19 cellular contexts compared by ENCODE assay signal in genomic region chr20:51703446-51704287, GRCh38.
DNase-seq lines count a peak whose midpoint lies in the region; ATAC-seq and TF ChIP-seq lines count a peak whose summit lies in the region.
"Had no signal": no experiment of that assay in that cellular context is flagged by ENCODE, and none has a peak within 500 bp of the region (broad histone marks: within the 10 kb centered on the region; RNA-seq: fewer than 3 reads in every experiment).

No MANE protein-coding gene starts in this region.

- peaks cover 0 to 2% of the 10 kb centered on the region in 2 donors for H3K27me3 Mint-ChIP-seq in natural killer cell treated with Interleukin-12 subunit alpha and Interleukin-12 subunit beta and Interleukin-15 and Interleukin-18, amount 100 ng/mL, for 72 hours

- no peak for TF ChIP-seq POLR2A in body of pancreas (IDR thresholded peaks at IDR 0.05)

- no peak overlapping the region for H2BK15ac ChIP-seq in mesenchymal stem cell (ENCODE audit: low read depth, poor library complexity, severe bottlenecking)

- H3K36me3 ChIP-seq in body of pancreas (replicated peaks in 1 of 2; ENCODE audit: insufficient read depth in 1 of 2, low read depth in 2 of 2) (no peaks in the 10 kb centered on the region), mesenchymal stem cell (ENCODE audit: control insufficient read depth in 1 of 2, insufficient read depth in 2 of 2, low read depth in 1 of 2, low read length in 2 of 2) (peaks cover 0 to 28% of the 10 kb centered on the region in 2 experiments)
- H3K36me3 ChIP-seq: HAP-1, upper lobe of right lung had no signal

- no peaks in the 10 kb centered on the region for H3K9me3 Mint-ChIP-seq in natural killer cell treated with Interleukin-12 subunit alpha and Interleukin-12 subunit beta and Interleukin-15 and Interleukin-18, amount 100 ng/mL, for 72 hours
- H3K9me3 Mint-ChIP-seq: activated CD4-positive, alpha-beta memory T cell treated with anti-CD3 and anti-CD28 coated beads, Interleukin-2, amount 10 ng/mL, durations not matched to agents 7 days and 5 days; stimulated activated naive B cell treated with anti-CD40 and anti-IgM and Interleukin-4, amounts not matched to agents 10 μg/mL and 1 μg/mL and 100 μg/mL, for 72 hours had no signal

- no peak overlapping the region for H4K8ac ChIP-seq in mesenchymal stem cell (ENCODE audit: low read length)

- H3K4me1 Mint-ChIP-seq in natural killer cell treated with Interleukin-12 subunit alpha and Interleukin-12 subunit beta and Interleukin-15 and Interleukin-18, amount 100 ng/mL, for 72 hours (ENCODE audit: low read depth in 2 of 2): peaks cover 0 to 10% of the 10 kb centered on the region in 2 donors
- H3K4me1 Mint-ChIP-seq: activated CD4-positive, alpha-beta memory T cell treated with anti-CD3 and anti-CD28 coated beads, Interleukin-2, amount 10 ng/mL, durations not matched to agents 7 days and 5 days; stimulated activated naive B cell treated with anti-CD40 and anti-IgM and Interleukin-4, amounts not matched to agents 10 μg/mL and 1 μg/mL and 100 μg/mL, for 72 hours had no signal

- H3K27ac ChIP-seq in 22Rv1: peak overlapping the region; percentile 11; the same call in 1 of the 2 replicates
- peak overlapping the region in 3 of 4 donors; percentile 14 to 31 (median 29) for H3K27ac ChIP-seq in body of pancreas
- H3K27ac ChIP-seq in mesenchymal stem cell (ENCODE audit: low read length, poor library complexity, severe bottlenecking): peak overlapping the region; percentile 28
- H3K27ac ChIP-seq: foreskin keratinocyte, skin epidermis, upper lobe of right lung had no signal

- no peak overlapping the region for H3K4me3 Mint-ChIP-seq in natural killer cell treated with Interleukin-12 subunit alpha and Interleukin-12 subunit beta and Interleukin-15 and Interleukin-18, amount 100 ng/mL, for 72 hours
- H3K4me3 Mint-ChIP-seq: activated CD4-positive, alpha-beta memory T cell treated with anti-CD3 and anti-CD28 coated beads, Interleukin-2, amount 10 ng/mL, durations not matched to agents 7 days and 5 days; stimulated activated naive B cell treated with anti-CD40 and anti-IgM and Interleukin-4, amounts not matched to agents 10 μg/mL and 1 μg/mL and 100 μg/mL, for 72 hours had no signal

- H3K27me3 ChIP-seq in body of pancreas: no peaks in the 10 kb centered on the region
- H3K27me3 ChIP-seq in mesenchymal stem cell (ENCODE audit: control insufficient read depth in 1 of 2, insufficient read depth in 1 of 2, low read length in 2 of 2): no peaks in the 10 kb centered on the region
- H3K27me3 ChIP-seq: foreskin keratinocyte, upper lobe of right lung had no signal

- no peak overlapping the region for H3K14ac ChIP-seq in mesenchymal stem cell (ENCODE audit: low read length in 2 of 2)

- no peak overlapping the region for H2BK5ac ChIP-seq in mesenchymal stem cell (ENCODE audit: low read depth, low read length, poor library complexity, severe bottlenecking)

- no peak overlapping the region for H2AFZ ChIP-seq in mesenchymal stem cell (ENCODE audit: low read depth, low read length)

- no peak overlapping the region for H2AK5ac ChIP-seq in mesenchymal stem cell (ENCODE audit: low read length, severe bottlenecking)

- intact Hi-C loops in body of pancreas (cut with DNase I): no loop called here
- intact Hi-C loops in sciatic nerve (cut with DNase I): no loop called here

- H3K4me1 ChIP-seq in body of pancreas: peaks cover 31% of the 10 kb centered on the region
- peaks cover 6% of the 10 kb centered on the region for H3K4me1 ChIP-seq in mesenchymal stem cell (ENCODE audit: control insufficient read depth, insufficient read depth, low read depth, low read length)
- H3K4me1 ChIP-seq: foreskin keratinocyte, upper lobe of right lung had no signal

- DNase-seq in body of pancreas: no peak
- DNase-seq in mesenchymal stem cell: peak; percentile 14
- DNase-seq in globus pallidus (ENCODE audit: low spot score): no peak
- no peak for DNase-seq in natural killer cell treated with Interleukin-12 subunit alpha and Interleukin-12 subunit beta and Interleukin-15 and Interleukin-18, amount 100 ng/mL, for 72 hours (ENCODE audit: low spot score)
- DNase-seq in sciatic nerve (ENCODE audit: low spot score): no peak
- DNase-seq: activated CD4-positive, alpha-beta memory T cell treated with anti-CD3 and anti-CD28 coated beads, Interleukin-2, amount 10 ng/mL, durations not matched to agents 7 days and 5 days; cerebellar nuclear complex; foreskin keratinocyte; GDM1; Kasumi-1; NCI-H1694; NCI-H510A treated with DMSO at 0.1 percent for 48 hours; stimulated activated naive B cell treated with anti-CD40 and anti-IgM and Interleukin-4, amounts not matched to agents 10 μg/mL and 1 μg/mL and 100 μg/mL, for 72 hours; upper lobe of right lung had no signal

- peaks cover 8% of the 10 kb centered on the region for H3K79me1 ChIP-seq in mesenchymal stem cell (replicated peaks; ENCODE audit: low read length, poor library complexity, severe bottlenecking)

- H3K9me3 ChIP-seq in body of pancreas (no peaks in the 10 kb centered on the region), mesenchymal stem cell (ENCODE audit: control insufficient read depth, low read length) (no peaks in the 10 kb centered on the region)
- H3K9me3 ChIP-seq: HAP-1, upper lobe of right lung had no signal

- peak; percentile 47 for ATAC-seq in HG03378 (IDR thresholded peaks at IDR 0.05; ENCODE audit: unreplicated experiment)
- ATAC-seq in body of pancreas: peak; percentile 30
- no peak for ATAC-seq in natural killer cell treated with Interleukin-12 subunit alpha and Interleukin-12 subunit beta and Interleukin-15 and Interleukin-18, amount 100 ng/mL, for 72 hours
- ATAC-seq in sciatic nerve: no peak
- no peak for ATAC-seq in GM21367 (IDR thresholded peaks at IDR 0.05; ENCODE audit: unreplicated experiment)
- ATAC-seq: foreskin keratinocyte; stimulated activated naive B cell treated with anti-CD40 and anti-IgM and Interleukin-4, amounts not matched to agents 10 μg/mL and 1 μg/mL and 100 μg/mL, for 72 hours; upper lobe of right lung had no signal

- no peak overlapping the region for H3K4me3 ChIP-seq in body of pancreas
- H3K4me3 ChIP-seq in mesenchymal stem cell (ENCODE audit: insufficient read depth in 1 of 2, low read depth in 1 of 2, low read length in 2 of 2): no peak overlapping the region
- H3K4me3 ChIP-seq: HAP-1, skin epidermis, upper lobe of right lung had no signal

- no peaks in the 10 kb centered on the region for H3K36me3 Mint-ChIP-seq in natural killer cell treated with Interleukin-12 subunit alpha and Interleukin-12 subunit beta and Interleukin-15 and Interleukin-18, amount 100 ng/mL, for 72 hours
- H3K36me3 Mint-ChIP-seq: stimulated activated naive B cell treated with anti-CD40 and anti-IgM and Interleukin-4, amounts not matched to agents 10 μg/mL and 1 μg/mL and 100 μg/mL, for 72 hours had no signal

- no peak overlapping the region for H3K23ac ChIP-seq in mesenchymal stem cell (ENCODE audit: low read length in 2 of 2)

- no peak overlapping the region for H3K27ac Mint-ChIP-seq in natural killer cell treated with Interleukin-12 subunit alpha and Interleukin-12 subunit beta and Interleukin-15 and Interleukin-18, amount 100 ng/mL, for 72 hours
- H3K27ac Mint-ChIP-seq: activated CD4-positive, alpha-beta memory T cell treated with anti-CD3 and anti-CD28 coated beads, Interleukin-2, amount 10 ng/mL, durations not matched to agents 7 days and 5 days; stimulated activated naive B cell treated with anti-CD40 and anti-IgM and Interleukin-4, amounts not matched to agents 10 μg/mL and 1 μg/mL and 100 μg/mL, for 72 hours had no signal

- H3K4me2 ChIP-seq in mesenchymal stem cell (ENCODE audit: low read length, poor library complexity, severe bottlenecking): no peak overlapping the region

- H3K9ac ChIP-seq in mesenchymal stem cell (ENCODE audit: low read length): no peak overlapping the region

- TF ChIP-seq CTCF in 22Rv1 (IDR thresholded peaks at IDR 0.05) (no peak), body of pancreas (IDR thresholded peaks at IDR 0.05) (no peak)

- 47 to 53% methylated on average over 7 of the region's 7 CpGs for WGBS in body of pancreas, 2 donors
- WGBS in mesenchymal stem cell: 58% methylated on average over 4 of the region's 7 CpGs

- no peak overlapping the region for H2BK12ac ChIP-seq in mesenchymal stem cell (ENCODE audit: low read length in 2 of 2)

- H2BK120ac ChIP-seq in mesenchymal stem cell (ENCODE audit: low read depth, low read length): no peak overlapping the region

- no peak overlapping the region for H4K91ac ChIP-seq in mesenchymal stem cell (ENCODE audit: low read length)

- no peak overlapping the region for H3K4ac ChIP-seq in mesenchymal stem cell (ENCODE audit: low read depth in 1 of 2, low read length in 2 of 2)

- H3K18ac ChIP-seq in mesenchymal stem cell (ENCODE audit: low read depth in 1 of 2, low read length in 2 of 2): no peak overlapping the region

Comparison
In these comparisons a context has a peak if more than half of its experiments do, and no peak if none do; other contexts are left out.
1. ATAC-seq: peak in HG03378 (single experiment) and body of pancreas (single experiment); none in natural killer cell treated with Interleukin-12 subunit alpha and Interleukin-12 subunit beta and Interleukin-15 and Interleukin-18, amount 100 ng/mL, for 72 hours (0 of 2), sciatic nerve (single experiment) and GM21367 (single experiment).
2. Peak in every context shown above with its lines, with median percentiles within 50 percentile points of each other: H3K27ac ChIP-seq.